ENCODE assay signal across 1 cellular context in the genomic region with DNA sequence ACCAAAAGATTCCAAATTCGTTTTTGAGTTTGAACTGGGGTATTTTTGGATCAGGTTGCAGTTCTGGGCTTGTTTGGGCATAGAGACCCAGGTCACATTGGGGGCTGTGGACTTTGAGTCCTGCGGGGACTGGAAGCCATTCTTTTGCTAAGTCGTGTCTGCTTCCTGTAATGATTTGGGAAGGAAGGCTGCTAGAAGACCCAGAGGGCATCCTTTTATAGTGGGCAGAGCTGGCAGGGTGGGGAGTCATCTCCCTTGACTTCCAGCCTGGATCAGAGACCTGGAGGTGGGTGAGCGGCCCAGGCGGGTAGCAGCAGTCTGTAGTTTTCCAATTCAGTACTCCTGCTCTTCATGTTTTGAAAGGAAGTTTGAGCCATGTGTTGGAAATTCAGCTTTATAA.
TF ChIP-seq lines count a peak whose summit lies in the region.

No MANE protein-coding gene starts in this region.

TF ChIP-seq in IMR-90, 13 proteins besides CTCF, POLR2A, EP300 and RAD21:
- TF ChIP-seq RFX5 (IDR thresholded peaks at IDR 0.05; ENCODE audit: low read depth, low read length) = no peak
- no peak for TF ChIP-seq BHLHE40 (IDR thresholded peaks at IDR 0.05; ENCODE audit: low read depth, low read length)
- no peak for TF ChIP-seq MAFK (IDR thresholded peaks at IDR 0.05; ENCODE audit: low read depth, low read length)
- TF ChIP-seq CHD1 (IDR thresholded peaks at IDR 0.05; ENCODE audit: low read depth, low read length) = no peak
- no peak for TF ChIP-seq FOS (IDR thresholded peaks at IDR 0.05; ENCODE audit: low read depth, low read length)
- TF ChIP-seq SMC3 (IDR thresholded peaks at IDR 0.05; ENCODE audit: low read depth, low read length) = no peak
- no peak for TF ChIP-seq MXI1 (IDR thresholded peaks at IDR 0.05; ENCODE audit: borderline replicate concordance, low read depth, low read length)
- no peak for TF ChIP-seq RCOR1 (IDR thresholded peaks at IDR 0.05; ENCODE audit: insufficient replicate concordance, low read length)
- TF ChIP-seq NFE2L2 (IDR thresholded peaks at IDR 0.05; ENCODE audit: low read depth, low read length) = no peak
- TF ChIP-seq, protein P1, sequence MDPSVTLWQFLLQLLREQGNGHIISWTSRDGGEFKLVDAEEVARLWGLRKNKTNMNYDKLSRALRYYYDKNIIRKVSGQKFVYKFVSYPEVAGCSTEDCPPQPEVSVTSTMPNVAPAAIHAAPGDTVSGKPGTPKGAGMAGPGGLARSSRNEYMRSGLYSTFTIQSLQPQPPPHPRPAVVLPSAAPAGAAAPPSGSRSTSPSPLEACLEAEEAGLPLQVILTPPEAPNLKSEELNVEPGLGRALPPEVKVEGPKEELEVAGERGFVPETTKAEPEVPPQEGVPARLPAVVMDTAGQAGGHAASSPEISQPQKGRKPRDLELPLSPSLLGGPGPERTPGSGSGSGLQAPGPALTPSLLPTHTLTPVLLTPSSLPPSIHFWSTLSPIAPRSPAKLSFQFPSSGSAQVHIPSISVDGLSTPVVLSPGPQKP (IDR thresholded peaks at IDR 0.05; ENCODE audit: borderline replicate concordance, low read depth, low read length) = no peak
- no peak for TF ChIP-seq MAZ (IDR thresholded peaks at IDR 0.05; ENCODE audit: borderline replicate concordance, low read depth, low read length)
- no peak for TF ChIP-seq CEBPB (IDR thresholded peaks at IDR 0.05; ENCODE audit: low read depth, low read length)
